6 cellular contexts compared by ENCODE assay signal in the genomic region with DNA sequence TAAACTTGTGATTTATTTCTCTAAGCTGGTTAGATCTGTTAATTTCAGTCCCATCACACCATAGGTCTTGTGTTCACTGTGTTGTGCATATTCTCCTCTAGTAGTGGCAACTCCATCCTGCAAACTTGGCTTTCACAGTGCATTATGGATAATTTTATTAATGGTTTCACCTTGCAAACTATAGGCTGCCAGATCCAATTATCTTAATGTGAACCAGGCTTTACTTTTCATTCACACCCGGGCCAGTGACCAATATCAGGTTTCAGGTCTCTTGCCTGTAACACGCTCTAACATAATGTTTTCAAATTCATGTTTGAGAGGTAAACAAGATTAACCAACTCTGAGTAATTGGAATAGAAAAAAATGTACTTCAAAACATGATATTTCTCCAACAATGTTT.
"Had no signal": no experiment of that assay in that cellular context is flagged by ENCODE, and none has a peak within 500 bp of the region (broad histone marks: within the 10 kb centered on the region; RNA-seq: fewer than 3 reads in every experiment).

No MANE protein-coding gene starts in this region.

- H3K27ac Mint-ChIP-seq: GM23338, HFFc6 had no signal

- ATAC-seq: GM23338, HCT116, K562 had no signal

- DNase-seq: H7, HFFc6, IMR-90 had no signal

- H3K4me3 Mint-ChIP-seq: GM23338, HFFc6 had no signal
